ENCODE assay signal across 1 cellular context in genomic region chr11:107427569-107428180, GRCh38.
TF ChIP-seq lines count a peak whose summit lies in the region.

No MANE protein-coding gene starts in this region.

TF ChIP-seq in endothelial cell of umbilical vein, 7 proteins besides CTCF, POLR2A, EP300 and RAD21 (continued from another document):
- no peak for TF ChIP-seq MAX (IDR thresholded peaks at IDR 0.05; ENCODE audit: insufficient read depth, insufficient read length)
- TF ChIP-seq FOS (IDR thresholded peaks at IDR 0.05; ENCODE audit: borderline replicate concordance, insufficient read depth, low read length) = no peak
- no peak for TF ChIP-seq POLR2AphosphoS5 (IDR thresholded peaks at IDR 0.05; ENCODE audit: insufficient read depth, low read depth, low read length)
